18 cellular contexts compared by ENCODE assay signal in the genomic region with DNA sequence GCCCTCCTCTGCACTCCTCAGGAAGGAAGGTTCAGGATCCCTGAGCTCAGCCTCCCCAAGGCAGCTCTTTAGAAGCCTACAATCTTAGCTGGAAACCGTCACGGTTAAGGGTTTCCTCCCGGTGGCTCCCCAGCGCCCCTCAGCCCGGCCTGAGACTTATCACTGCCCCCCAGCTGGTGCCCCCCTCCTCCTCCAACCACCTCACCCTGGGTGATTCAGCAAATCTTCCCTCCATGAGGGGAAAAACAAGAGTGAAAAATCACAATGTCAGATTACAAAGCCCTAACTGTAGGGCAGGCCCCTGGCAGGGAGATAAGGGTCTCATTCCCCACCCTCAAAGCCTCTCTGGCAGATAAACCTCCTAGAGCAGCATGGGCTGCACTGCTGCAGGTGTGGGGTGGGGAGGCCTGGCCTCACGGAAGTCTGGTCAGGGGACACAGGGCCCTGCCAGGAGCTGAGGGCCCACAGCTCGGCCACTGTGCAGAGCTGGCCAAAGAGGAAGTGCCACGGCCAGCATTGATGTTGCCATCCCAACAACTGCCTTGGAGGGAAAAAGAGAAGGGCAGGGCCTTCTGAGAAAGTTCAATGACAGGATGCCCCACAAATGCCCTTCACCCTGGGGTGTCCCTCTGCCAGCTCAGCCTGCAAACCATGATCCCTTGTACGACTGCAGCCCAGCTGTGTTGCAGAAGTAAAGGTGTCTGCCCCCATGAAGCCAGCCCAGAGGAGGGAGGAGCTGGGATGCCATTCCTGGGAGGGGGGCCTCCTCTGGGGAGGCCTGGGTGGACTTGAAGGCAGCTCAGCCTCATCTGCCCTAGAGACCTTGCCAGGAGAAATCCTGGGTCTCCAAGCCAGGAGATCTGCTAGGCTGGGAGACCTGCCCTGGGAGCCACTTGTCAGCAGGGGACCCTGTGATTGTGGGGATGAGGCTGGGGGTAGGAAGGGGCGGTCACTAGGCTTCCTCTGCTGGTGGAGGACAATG. TPM values are rescaled to one million over a fixed set of nuclear protein-coding genes. Genes with fewer than 3 reads are reported as not detected.
DNase-seq lines count a peak whose midpoint lies in the region; ATAC-seq and TF ChIP-seq lines count a peak whose summit lies in the region.
"Had no signal": no experiment of that assay in that cellular context is flagged by ENCODE, and none has a peak within 500 bp of the region (broad histone marks: within the 10 kb centered on the region; RNA-seq: fewer than 3 reads in every experiment).

No MANE protein-coding gene starts in this region.

- H3K4me1 ChIP-seq in iPS-15b (ENCODE audit: control insufficient read depth, insufficient read depth, low read length), result peaks cover 25% of the 10 kb centered on the region
- H3K4me1 ChIP-seq: gastroesophageal sphincter had no signal

- H3K27me3 Mint-ChIP-seq in progenitor cell of endocrine pancreas, result peaks cover 38% of the 10 kb centered on the region

- H3K9ac ChIP-seq in iPS-15b (ENCODE audit: low read depth, low read length), result peak overlapping the region; percentile 16

- peak overlapping the region; percentile 88 for H3K27ac Mint-ChIP-seq in progenitor cell of endocrine pancreas
- H3K27ac Mint-ChIP-seq: activated CD4-positive, alpha-beta memory T cell treated with anti-CD3 and anti-CD28 coated beads for 36 hours; mesothelial cell of epicardium; stimulated activated naive CD8-positive, alpha-beta T cell treated with anti-CD3 and anti-CD28 coated beads, Interleukin-15, Interleukin-2, amounts not matched to agents 100 ng/mL and 50 ng/mL, for 24 hours; T-helper 2 cell treated with Interferon-gamma antibody and Interleukin-4, amounts not matched to agents 5 μg/mL and 100 μg/mL, for 36 hours had no signal

- H3K36me3 ChIP-seq in iPS-15b (ENCODE audit: control insufficient read depth, insufficient read depth, low read length), result no peaks in the 10 kb centered on the region
- H3K36me3 ChIP-seq: gastroesophageal sphincter had no signal

- DNase-seq in HL-60 (ENCODE audit: low read depth in 1 of 2, low spot score in 1 of 2) (peak in 1 of 2 experiments; percentile 67), OCI-M2 (lab: John Stamatoyannopoulos, UW; ENCODE audit: unreplicated experiment) (peak; percentile 90), progenitor cell of endocrine pancreas (ENCODE audit: low spot score, unreplicated experiment) (no peak), H4 (ENCODE audit: low spot score) (no peak)
- no peak for DNase-seq in activated CD8-positive, alpha-beta memory T cell treated with anti-CD3 and anti-CD28 coated beads for 24 hours
- DNase-seq: activated CD4-positive, alpha-beta memory T cell treated with anti-CD3 and anti-CD28 coated beads for 36 hours; islet precursor cell had no signal

- no peak for TF ChIP-seq CTCF in HL-60 (IDR thresholded peaks at IDR 0.05; ENCODE audit: insufficient read depth, low read length)
- no peak for TF ChIP-seq CTCF in progenitor cell of endocrine pancreas (IDR thresholded peaks at IDR 0.05; ENCODE audit: unreplicated experiment)

- peaks cover 3% of the 10 kb centered on the region for H3K9me3 Mint-ChIP-seq in progenitor cell of endocrine pancreas (ENCODE audit: low read depth)
- H3K9me3 Mint-ChIP-seq: activated CD4-positive, alpha-beta memory T cell treated with anti-CD3 and anti-CD28 coated beads for 36 hours; stimulated activated naive CD8-positive, alpha-beta T cell treated with anti-CD3 and anti-CD28 coated beads, Interleukin-15, Interleukin-2, amounts not matched to agents 100 ng/mL and 50 ng/mL, for 24 hours; T-helper 2 cell treated with Interferon-gamma antibody and Interleukin-4, amounts not matched to agents 5 μg/mL and 100 μg/mL, for 36 hours had no signal

- H3K9me3 ChIP-seq in iPS-15b (ENCODE audit: control insufficient read depth, insufficient read depth, low read length), result no peaks in the 10 kb centered on the region
- H3K9me3 ChIP-seq: gastroesophageal sphincter had no signal

- no peak overlapping the region for H3K4me3 ChIP-seq in HL-60 (replicated peaks; ENCODE audit: insufficient read depth, low read length)
- no peak overlapping the region for H3K4me3 ChIP-seq in iPS-15b (ENCODE audit: low read depth, low read length)
- H3K4me3 ChIP-seq: gastroesophageal sphincter, skin epidermis had no signal

- no peak for ATAC-seq in GM18502 (IDR thresholded peaks at IDR 0.05; ENCODE audit: poor library complexity, unreplicated experiment)
- ATAC-seq: gastroesophageal sphincter had no signal

- H3K27ac ChIP-seq in HL-60 (replicated peaks), result peak overlapping the region; percentile 45
- H3K27ac ChIP-seq: gastroesophageal sphincter had no signal

- no peaks in the 10 kb centered on the region for H3K36me3 Mint-ChIP-seq in progenitor cell of endocrine pancreas (ENCODE audit: insufficient read depth)
- H3K36me3 Mint-ChIP-seq: activated CD4-positive, alpha-beta memory T cell treated with anti-CD3 and anti-CD28 coated beads for 36 hours; mesothelial cell of epicardium had no signal

- H3K4me3 Mint-ChIP-seq in progenitor cell of endocrine pancreas (ENCODE audit: low read depth), result no peak overlapping the region
- H3K4me3 Mint-ChIP-seq: activated CD4-positive, alpha-beta memory T cell treated with anti-CD3 and anti-CD28 coated beads for 36 hours; mesothelial cell of epicardium; stimulated activated naive CD8-positive, alpha-beta T cell treated with anti-CD3 and anti-CD28 coated beads, Interleukin-15, Interleukin-2, amounts not matched to agents 100 ng/mL and 50 ng/mL, for 24 hours; T-helper 2 cell treated with Interferon-gamma antibody and Interleukin-4, amounts not matched to agents 5 μg/mL and 100 μg/mL, for 36 hours had no signal

- peaks cover 16% of the 10 kb centered on the region for H3K4me1 Mint-ChIP-seq in progenitor cell of endocrine pancreas (ENCODE audit: low read depth)

- H3K27me3 ChIP-seq in HL-60 (ENCODE audit: insufficient read depth, poor library complexity, severe bottlenecking) (no peaks in the 10 kb centered on the region), iPS-15b (ENCODE audit: control insufficient read depth, insufficient read depth, low read length) (peaks cover 54% of the 10 kb centered on the region)

RNA-seq across cellular contexts. Expression of a gene that starts 25.9 kb away (rescaled TPM):
- total RNA-seq in progenitor cell of endocrine pancreas, result 0.12 TPM in 1 of 2 replicates, not detected in the other
- 0.10 TPM in 1 of 2 replicates, not detected in the other for total RNA-seq in H4 (2014; rRNA removed; shearing (Covaris generic))
- total RNA-seq: activated CD4-positive, alpha-beta memory T cell treated with anti-CD3 and anti-CD28 coated beads for 36 hours; chondrocyte; Daoy; endothelial cell of umbilical vein; gastroesophageal sphincter; mesothelial cell of epicardium; osteocyte had no signal

RNA-seq across cellular contexts. Expression of a gene that starts 26.4 kb away (rescaled TPM):
- total RNA-seq in progenitor cell of endocrine pancreas, result 91.6 and 94.0 TPM in 2 replicates
- 52.5 and 54.6 TPM in 2 replicates for total RNA-seq in H4 (2014; rRNA removed; shearing (Covaris generic))

RNA-seq across cellular contexts. Expression of a gene that starts 57.4 kb away (rescaled TPM):
- total RNA-seq in progenitor cell of endocrine pancreas, result 5.2 and 5.4 TPM in 2 replicates
- 0.06 and 0.14 TPM in 2 replicates for total RNA-seq in H4 (2014; rRNA removed; shearing (Covaris generic))

RNA-seq across cellular contexts. Expression of a gene that starts 60.0 kb away (rescaled TPM):
- 65.4 and 69.0 TPM in 2 replicates for total RNA-seq in progenitor cell of endocrine pancreas
- total RNA-seq in H4 (2014; rRNA removed; shearing (Covaris generic)), result 17.7 and 22.4 TPM in 2 replicates
